ENCODE assay signal across 24 cellular contexts in the genomic region with DNA sequence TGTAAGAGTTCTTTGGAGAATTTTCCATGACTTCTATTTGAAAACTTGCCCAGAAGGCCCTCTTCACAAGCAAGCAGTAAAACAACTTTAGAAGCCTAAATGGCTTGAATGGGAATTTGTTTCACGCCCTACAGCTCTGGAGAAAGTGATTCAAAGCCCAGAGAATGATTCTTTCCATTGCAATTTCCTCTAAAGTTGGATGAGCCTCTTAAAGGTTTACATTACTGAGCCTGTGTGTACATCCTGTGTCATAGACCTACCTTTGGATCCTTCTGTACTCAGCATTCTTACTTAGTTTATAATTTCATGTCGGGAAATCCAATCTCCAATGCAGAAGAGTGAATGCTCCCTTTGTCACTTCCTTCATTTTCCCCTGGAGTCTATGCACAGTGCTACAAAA. TPM values are rescaled to one million over a fixed set of nuclear protein-coding genes. Genes with fewer than 3 reads are reported as not detected.
A peak's percentile ranks its signal among the peaks of the same experiment; 100 is the strongest.
DNase-seq lines count a peak whose midpoint lies in the region; ATAC-seq and TF ChIP-seq lines count a peak whose summit lies in the region.
"Had no signal": no experiment of that assay in that cellular context is flagged by ENCODE, and none has a peak within 500 bp of the region (broad histone marks: within the 10 kb centered on the region; RNA-seq: fewer than 3 reads in every experiment).

No MANE protein-coding gene starts in this region.

- H3K27me3 ChIP-seq in BLaER1 treated with 17β-estradiol and CSF1 and Interleukin-3, amounts not matched to agents 10 nM and 100 nM = no peaks in the 10 kb centered on the region
- H3K27me3 ChIP-seq in PC-3 (ENCODE audit: low read length) (peaks cover 60% of the 10 kb centered on the region), mesenchymal stem cell (ENCODE audit: control insufficient read depth in 1 of 2, insufficient read depth in 1 of 2, low read length in 2 of 2) (peaks cover 5 to 15% of the 10 kb centered on the region in 2 experiments), mammary epithelial cell (ENCODE audit: insufficient read depth, low read length) (no peaks in the 10 kb centered on the region)

- H3K14ac ChIP-seq in mesenchymal stem cell (ENCODE audit: low read length in 2 of 2) = no peak overlapping the region

- peak; percentile 30 for ATAC-seq in PC-3
- no peak for ATAC-seq in GM18517 (IDR thresholded peaks at IDR 0.05; ENCODE audit: unreplicated experiment)
- ATAC-seq: GM23338, HCT116 had no signal

- no peak overlapping the region for H2AK5ac ChIP-seq in mesenchymal stem cell (ENCODE audit: low read length, severe bottlenecking)

- no peaks in the 10 kb centered on the region for H4K20me1 ChIP-seq in BLaER1 treated with 17β-estradiol and CSF1 and Interleukin-3, amounts not matched to agents 10 nM and 100 nM
- H4K20me1 ChIP-seq in PC-3 (ENCODE audit: low read length) = no peaks in the 10 kb centered on the region
- no peaks in the 10 kb centered on the region for H4K20me1 ChIP-seq in mammary epithelial cell (ENCODE audit: insufficient read depth, low read length)

- H3K9ac ChIP-seq in BLaER1 treated with 17β-estradiol and CSF1 and Interleukin-3, amounts not matched to agents 10 nM and 100 nM = no peak overlapping the region
- H3K9ac ChIP-seq in PC-3 (ENCODE audit: low read length) (no peak overlapping the region), mesenchymal stem cell (ENCODE audit: low read length) (no peak overlapping the region), mammary epithelial cell (ENCODE audit: insufficient read depth, low read length) (no peak overlapping the region)

- H3K9me2 ChIP-seq in PC-3 (replicated peaks; ENCODE audit: low read length) = no peaks in the 10 kb centered on the region

- H2BK120ac ChIP-seq in mesenchymal stem cell (ENCODE audit: low read depth, low read length) = no peak overlapping the region

- no peak overlapping the region for H2BK12ac ChIP-seq in mesenchymal stem cell (ENCODE audit: low read length in 2 of 2)

- TF ChIP-seq CTCF in PC-3 (conservative IDR thresholded peaks at IDR 0.05; ENCODE audit: low read depth, low read length) = no peak
- TF ChIP-seq CTCF in choroid plexus epithelial cell (conservative IDR thresholded peaks at IDR 0.05; ENCODE audit: low read depth, low read length) = no peak
- no peak for TF ChIP-seq CTCF in mammary epithelial cell (conservative IDR thresholded peaks at IDR 0.05 in 1 of 2, IDR thresholded peaks at IDR 0.05 in 1 of 2; ENCODE audit: extremely low read depth in 1 of 2, insufficient read depth in 1 of 2, low read depth in 1 of 2, low read length in 2 of 2)

- BruUV-seq in PC-3 (replicated peaks; lab: Mats Ljungman, UMichigan) (no TSS peak), mammary epithelial cell (replicated peaks; lab: Mats Ljungman, UMichigan) (no TSS peak)

- H3K4ac ChIP-seq in mesenchymal stem cell (ENCODE audit: low read depth in 1 of 2, low read length in 2 of 2) = no peak overlapping the region

- no peak for DNase-seq in PC-3
- peak; percentile 4 for DNase-seq in choroid plexus epithelial cell (ENCODE audit: low read depth)
- DNase-seq in mesenchymal stem cell = peak; percentile 65
- no peak for DNase-seq in NCI-H1436 treated with DMSO at 0.1 percent for 48 hours (lab: John Stamatoyannopoulos, UW)
- no peak for DNase-seq in mammary epithelial cell
- no peak for DNase-seq in NCI-H1930 (lab: John Stamatoyannopoulos, UW)
- DNase-seq: Caco-2; CD4-positive, CD25-positive, alpha-beta regulatory T cell; DMS 273 treated with DMSO at 0.1 percent for 48 hours; DMS79 treated with DMSO at 0.1 percent for 48 hours; Karpas-422; NCI-H1105 treated with DMSO at 0.1 percent for 48 hours; NCI-H1694 treated with DMSO at 0.1 percent for 48 hours; NCI-H446; NCI-H526; RPMI8226; SHP77 treated with DMSO at 0.1 percent for 48 hours had no signal

- H3K79me2 ChIP-seq in PC-3 (ENCODE audit: low read length) (no peaks in the 10 kb centered on the region), mammary epithelial cell (ENCODE audit: insufficient read depth, low read length) (no peaks in the 10 kb centered on the region)

- no peak overlapping the region for H4K8ac ChIP-seq in mesenchymal stem cell (ENCODE audit: low read length)

- H2BK15ac ChIP-seq in mesenchymal stem cell (ENCODE audit: low read depth, poor library complexity, severe bottlenecking) = no peak overlapping the region

- H2BK5ac ChIP-seq in mesenchymal stem cell (ENCODE audit: low read depth, low read length, poor library complexity, severe bottlenecking) = no peak overlapping the region

- no peaks in the 10 kb centered on the region for H3K79me1 ChIP-seq in mesenchymal stem cell (replicated peaks; ENCODE audit: low read length, poor library complexity, severe bottlenecking)

- H4K91ac ChIP-seq in mesenchymal stem cell (ENCODE audit: low read length) = no peak overlapping the region

- H3K4me3 ChIP-seq in BLaER1 treated with 17β-estradiol and CSF1 and Interleukin-3, amounts not matched to agents 10 nM and 100 nM = no peak overlapping the region
- H3K4me3 ChIP-seq in PC-3 (ENCODE audit: low read length) = no peak overlapping the region
- no peak overlapping the region for H3K4me3 ChIP-seq in choroid plexus epithelial cell (ENCODE audit: low read depth, low read length)
- no peak overlapping the region for H3K4me3 ChIP-seq in mesenchymal stem cell (ENCODE audit: insufficient read depth in 1 of 2, low read depth in 1 of 2, low read length in 2 of 2)
- H3K4me3 ChIP-seq in mammary epithelial cell (replicated peaks in 1 of 3; ENCODE audit: insufficient read depth in 1 of 3, low read depth in 2 of 3, low read length in 3 of 3) = no peak overlapping the region
- H3K4me3 ChIP-seq: GM23338 had no signal

- in situ Hi-C loops in mammary epithelial cell (cut with MboI; ENCODE audit: low sequenced_read_pairs in 2 of 2) = loop anchor here (25.0 kb wide), 2 partner anchors 357 to 432 kb away; a partner anchor contains a TSS

- POLR2A ChIA-PET in PC-3 (lab: Charles Lee; ENCODE audit: unreplicated experiment) = no interaction called here

- H3K23ac ChIP-seq in mesenchymal stem cell (ENCODE audit: low read length in 2 of 2) = no peak overlapping the region

- CTCF ChIA-PET in PC-3 (lab: Charles Lee) (no interaction called here), mammary epithelial cell (lab: Charles Lee; ENCODE audit: low non-redundant PET) (no interaction called here)

- dilution Hi-C loops in mammary epithelial cell (cut with HindIII; ENCODE audit: low sequenced_read_pairs) = no loop called here

- intact Hi-C loops in PC-3 (cut with micrococcal nuclease) = no loop called here
- intact Hi-C loops in mammary epithelial cell (cut with micrococcal nuclease) = loop anchor here (10.0 kb wide), 2 partner anchors 329 to 459 kb away; a partner anchor contains a TSS

- H3K4me2 ChIP-seq in BLaER1 treated with 17β-estradiol and CSF1 and Interleukin-3, amounts not matched to agents 10 nM and 100 nM = peak overlapping the region in 10 of 11 experiments; percentile 2 to 46 (median 28); a peak in 11 of 22 replicates
- no peak overlapping the region for H3K4me2 ChIP-seq in PC-3 (ENCODE audit: low read length)
- H3K4me2 ChIP-seq in mesenchymal stem cell (ENCODE audit: low read length, poor library complexity, severe bottlenecking) = no peak overlapping the region
- H3K4me2 ChIP-seq in mammary epithelial cell (ENCODE audit: insufficient read depth, low read depth, low read length) = no peak overlapping the region
- H3K4me2 ChIP-seq: GM23338 had no signal

- no peak overlapping the region for H3K27ac ChIP-seq in BLaER1 treated with 17β-estradiol and CSF1 and Interleukin-3, amounts not matched to agents 10 nM and 100 nM
- H3K27ac ChIP-seq in PC-3 (ENCODE audit: low read length) = no peak overlapping the region
- no peak overlapping the region for H3K27ac ChIP-seq in mesenchymal stem cell (ENCODE audit: low read length, poor library complexity, severe bottlenecking)
- no peak overlapping the region for H3K27ac ChIP-seq in mammary epithelial cell (ENCODE audit: insufficient read depth, low read depth, low read length)

- H3K18ac ChIP-seq in mesenchymal stem cell (ENCODE audit: low read depth in 1 of 2, low read length in 2 of 2) = peak overlapping the region in 1 of 2 experiments; percentile 40

- H2AFZ ChIP-seq in PC-3 (ENCODE audit: low read length) (no peak overlapping the region), mesenchymal stem cell (ENCODE audit: low read depth, low read length) (no peak overlapping the region), mammary epithelial cell (ENCODE audit: low read depth, low read length) (no peak overlapping the region)
- H2AFZ ChIP-seq: GM23338 had no signal

- H3F3A ChIP-seq in PC-3 (ENCODE audit: low read length, unreplicated experiment) = no peaks in the 10 kb centered on the region

- no peaks in the 10 kb centered on the region for H3K9me3 ChIP-seq in BLaER1 treated with 17β-estradiol and CSF1 and Interleukin-3, amounts not matched to agents 10 nM and 100 nM (replicated peaks in 1 of 11)
- H3K9me3 ChIP-seq in PC-3 (ENCODE audit: low read length) (no peaks in the 10 kb centered on the region), mesenchymal stem cell (ENCODE audit: control insufficient read depth, low read length) (no peaks in the 10 kb centered on the region), mammary epithelial cell (replicated peaks; ENCODE audit: insufficient read depth, low read length) (no peaks in the 10 kb centered on the region)
- H3K9me3 ChIP-seq: Caco-2 had no signal

- no peaks in the 10 kb centered on the region for H3K36me3 ChIP-seq in BLaER1 treated with 17β-estradiol and CSF1 and Interleukin-3, amounts not matched to agents 10 nM and 100 nM
- H3K36me3 ChIP-seq in PC-3 (ENCODE audit: low read depth, low read length) (no peaks in the 10 kb centered on the region), mesenchymal stem cell (ENCODE audit: control insufficient read depth in 1 of 2, insufficient read depth in 2 of 2, low read depth in 1 of 2, low read length in 2 of 2) (no peaks in the 10 kb centered on the region), mammary epithelial cell (ENCODE audit: insufficient read depth, low read length) (no peaks in the 10 kb centered on the region)

- peaks cover 0 to 16% (median 7%) of the 10 kb centered on the region in 10 experiments; a peak in 11 of 20 replicates for H3K4me1 ChIP-seq in BLaER1 treated with 17β-estradiol and CSF1 and Interleukin-3, amounts not matched to agents 10 nM and 100 nM
- H3K4me1 ChIP-seq in PC-3 (ENCODE audit: insufficient read depth, low read length) = no peaks in the 10 kb centered on the region; the same call in 1 of the 2 replicates
- H3K4me1 ChIP-seq in mesenchymal stem cell (ENCODE audit: control insufficient read depth, insufficient read depth, low read depth, low read length) = no peaks in the 10 kb centered on the region
- no peaks in the 10 kb centered on the region for H3K4me1 ChIP-seq in mammary epithelial cell (ENCODE audit: insufficient read depth, low read length)

- 3% methylated on average over 2 of the region's 2 CpGs for WGBS in mesenchymal stem cell
- WGBS in mammary epithelial cell (ENCODE audit: low coverage, missing lambda C conversion rate) = 43% methylated on average over 2 of the region's 2 CpGs

RNA-seq across cellular contexts. Expression of a gene that starts 6.8 kb away (rescaled TPM):
- total RNA-seq in PC-3 (2014; rRNA removed) (not detected in 2 replicates), mammary epithelial cell (not detected)
- polyA plus RNA-seq in mesenchymal stem cell (2013, experiment 1 of 2) = not detected
- not detected for polyA plus RNA-seq in mesenchymal stem cell (2013, experiment 2 of 2)
- not detected for polyA plus RNA-seq in mammary epithelial cell
- polyA minus RNA-seq in mammary epithelial cell = not detected
- total RNA-seq: A172; Caco-2; CD4-positive, CD25-positive, alpha-beta regulatory T cell; G401; GM23338; M059J had no signal
- polyA plus RNA-seq: CD4-positive, CD25-positive, alpha-beta regulatory T cell; GM23338 had no signal

RNA-seq across cellular contexts. Expression of a gene that starts 19.1 kb away (rescaled TPM):
- total RNA-seq in PC-3 (2014; rRNA removed) = not detected in 2 replicates
- not detected for polyA plus RNA-seq in mesenchymal stem cell (2013, experiment 1 of 2)
- not detected for polyA plus RNA-seq in mesenchymal stem cell (2013, experiment 2 of 2)
- not detected for total RNA-seq in mammary epithelial cell
- polyA plus RNA-seq in mammary epithelial cell = not detected
- polyA minus RNA-seq in mammary epithelial cell = not detected
- total RNA-seq: A172; Caco-2; CD4-positive, CD25-positive, alpha-beta regulatory T cell; G401; GM23338; M059J had no signal
- polyA plus RNA-seq: CD4-positive, CD25-positive, alpha-beta regulatory T cell; GM23338 had no signal

RNA-seq across cellular contexts. Expression of a gene that starts 21.3 kb away (rescaled TPM):
- total RNA-seq in PC-3 (2014; rRNA removed) (not detected in 2 replicates), mammary epithelial cell (not detected)
- not detected for polyA plus RNA-seq in mesenchymal stem cell (2013, experiment 1 of 2)
- not detected for polyA plus RNA-seq in mesenchymal stem cell (2013, experiment 2 of 2)
- not detected for polyA plus RNA-seq in mammary epithelial cell
- not detected for polyA minus RNA-seq in mammary epithelial cell
- total RNA-seq: A172; Caco-2; CD4-positive, CD25-positive, alpha-beta regulatory T cell; G401; GM23338; M059J had no signal
- polyA plus RNA-seq: CD4-positive, CD25-positive, alpha-beta regulatory T cell; GM23338 had no signal

RNA-seq across cellular contexts. Expression of a gene that starts 39.9 kb away (rescaled TPM):
- total RNA-seq in PC-3 (2014; rRNA removed) = not detected in 2 replicates
- not detected for polyA plus RNA-seq in mesenchymal stem cell (2013, experiment 1 of 2)
- polyA plus RNA-seq in mesenchymal stem cell (2013, experiment 2 of 2) = not detected
- total RNA-seq in mammary epithelial cell = not detected
- not detected for polyA plus RNA-seq in mammary epithelial cell
- not detected for polyA minus RNA-seq in mammary epithelial cell
- total RNA-seq: A172; Caco-2; CD4-positive, CD25-positive, alpha-beta regulatory T cell; G401; GM23338; M059J had no signal
- polyA plus RNA-seq: CD4-positive, CD25-positive, alpha-beta regulatory T cell; GM23338 had no signal

Comparison
In these comparisons a context has a peak if more than half of its experiments do, and no peak if none do; other contexts are left out.
1. H3K4me2 ChIP-seq: peak in BLaER1 treated with 17β-estradiol and CSF1 and Interleukin-3, amounts not matched to agents 10 nM and 100 nM (10 of 11); none in PC-3 (single experiment), mesenchymal stem cell (single experiment) and mammary epithelial cell (single experiment).
2. DNase-seq: peak in choroid plexus epithelial cell (single experiment) and mesenchymal stem cell (single experiment); none in PC-3 (single experiment), NCI-H1436 treated with DMSO at 0.1 percent for 48 hours (single experiment), mammary epithelial cell (single experiment) and NCI-H1930 (0 of 2).